In genomic region chr6:17200395-17200794, GRCh38 we compare ENCODE assay signal across 1 cellular context.
TF ChIP-seq lines count a peak whose summit lies in the region.

No MANE protein-coding gene starts in this region.

TF ChIP-seq in HepG2, 621 proteins besides CTCF, POLR2A, EP300 and RAD21 (continued from another document):
- TF ChIP-seq ZBTB33 (CRISPR knock-in tag; IDR thresholded peaks at IDR 0.05), result peak; percentile 78
